In the genomic region with DNA sequence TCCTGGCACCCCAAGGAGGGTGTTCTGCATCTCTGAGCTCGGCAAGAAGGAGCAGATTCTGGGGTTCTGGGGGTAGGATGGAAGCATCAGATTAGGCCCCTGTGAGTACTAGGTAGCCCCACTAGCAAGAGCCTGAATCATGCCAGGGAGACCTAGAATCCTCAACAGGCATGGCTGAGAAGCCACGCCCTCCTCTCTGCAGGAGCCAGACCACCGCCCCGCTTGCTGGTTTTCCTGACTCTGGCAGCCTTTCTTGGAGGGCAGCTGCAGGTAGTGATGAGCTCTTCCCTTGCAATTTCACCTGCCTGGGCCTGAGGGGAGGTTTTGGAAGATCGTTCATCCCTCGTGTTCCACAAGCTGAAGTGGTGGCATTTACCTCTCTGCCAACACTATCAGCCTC, we compare ENCODE assay signal across 1 cellular context.
TF ChIP-seq lines count a peak whose summit lies in the region.

No MANE protein-coding gene starts in this region.

TF ChIP-seq in WTC11, 78 proteins besides CTCF, POLR2A, EP300 and RAD21 (continued from another document):
- no peak for TF ChIP-seq ZNF263 (CRISPR knock-in tag; IDR thresholded peaks at IDR 0.05; ENCODE audit: low read depth)
